In the genomic region with DNA sequence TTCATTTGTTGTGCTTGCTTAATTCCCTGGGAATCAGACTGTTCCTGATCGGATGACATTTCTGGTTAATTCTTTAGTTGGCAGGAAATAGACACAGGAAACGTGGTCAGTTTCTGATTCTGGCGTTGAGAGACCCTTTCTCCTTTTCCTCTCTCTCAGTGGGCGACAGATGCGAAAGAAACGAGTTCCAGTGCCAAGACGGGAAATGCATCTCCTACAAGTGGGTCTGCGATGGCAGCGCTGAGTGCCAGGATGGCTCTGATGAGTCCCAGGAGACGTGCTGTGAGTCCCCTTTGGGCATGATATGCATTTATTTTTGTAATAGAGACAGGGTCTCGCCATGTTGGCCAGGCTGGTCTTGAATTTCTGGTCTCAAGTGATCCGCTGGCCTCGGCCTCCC, we compare ENCODE assay signal across 29 cellular contexts. TPM values are rescaled to one million over a fixed set of nuclear protein-coding genes. Genes with fewer than 3 reads are reported as not detected.
DNase-seq lines count a peak whose midpoint lies in the region; ATAC-seq and TF ChIP-seq lines count a peak whose summit lies in the region.
"Had no signal": no experiment of that assay in that cellular context is flagged by ENCODE, and none has a peak within 500 bp of the region (broad histone marks: within the 10 kb centered on the region; RNA-seq: fewer than 3 reads in every experiment).

No MANE protein-coding gene starts in this region.

- no peaks in the 10 kb centered on the region for H3K9me3 ChIP-seq in endodermal cell (ENCODE audit: control insufficient read depth, low read length)
- H3K9me3 ChIP-seq: lower lobe of right lung, SJCRH30 had no signal

- no peak overlapping the region for H3K9ac ChIP-seq in endodermal cell (ENCODE audit: extremely low read depth, low read length, poor library complexity, severe bottlenecking)

- peak overlapping the region; percentile 18 for H3K27ac Mint-ChIP-seq in activated CD8-positive, alpha-beta memory T cell treated with anti-CD3 and anti-CD28 coated beads, Interleukin-2, amount 10 ng/mL, durations not matched to agents 7 days and 5 days
- H3K27ac Mint-ChIP-seq in endodermal cell (peak overlapping the region; percentile 75), osteocyte (ENCODE audit: unreplicated experiment) (peak overlapping the region; percentile 56)
- H3K27ac Mint-ChIP-seq: activated naive CD4-positive, alpha-beta T cell treated with anti-CD3 and anti-CD28 coated beads for 36 hours; naive B cell; progenitor cell of endocrine pancreas had no signal

- H3K27me3 ChIP-seq in endodermal cell (ENCODE audit: control insufficient read depth, insufficient read depth, low read length, poor library complexity, severe bottlenecking), result no peaks in the 10 kb centered on the region
- H3K27me3 ChIP-seq: SJCRH30 had no signal

- WGBS in endodermal cell (ENCODE audit: insufficient coverage in 1 of 2, insufficient read length in 1 of 2), 2 experiments, result 95 to 98% methylated on average over 9 to 13 of the region's 13 CpGs

- H3K4me3 Mint-ChIP-seq in activated CD8-positive, alpha-beta memory T cell treated with anti-CD3 and anti-CD28 coated beads, Interleukin-2, amount 10 ng/mL, durations not matched to agents 7 days and 5 days, result no peak overlapping the region
- H3K4me3 Mint-ChIP-seq in endodermal cell (no peak overlapping the region), osteocyte (ENCODE audit: unreplicated experiment) (no peak overlapping the region)
- H3K4me3 Mint-ChIP-seq: activated naive CD4-positive, alpha-beta T cell treated with anti-CD3 and anti-CD28 coated beads for 36 hours; CD14-positive monocyte had no signal

- H3K27me3 Mint-ChIP-seq in activated CD8-positive, alpha-beta memory T cell treated with anti-CD3 and anti-CD28 coated beads, Interleukin-2, amount 10 ng/mL, durations not matched to agents 7 days and 5 days, result no peaks in the 10 kb centered on the region
- H3K27me3 Mint-ChIP-seq in endodermal cell (ENCODE audit: insufficient read depth) (no peaks in the 10 kb centered on the region), osteocyte (ENCODE audit: unreplicated experiment) (no peaks in the 10 kb centered on the region)
- H3K27me3 Mint-ChIP-seq: progenitor cell of endocrine pancreas had no signal

- no peak for DNase-seq in activated CD8-positive, alpha-beta memory T cell treated with anti-CD3 and anti-CD28 coated beads, Interleukin-2, amount 10 ng/mL, durations not matched to agents 7 days and 5 days
- DNase-seq in activated CD8-positive, alpha-beta memory T cell treated with anti-CD3 and anti-CD28 coated beads for 24 hours, result no peak
- no peak for DNase-seq in RWPE1 (ENCODE audit: low spot score)
- peak; percentile 49 for DNase-seq in endodermal cell
- DNase-seq in osteocyte (ENCODE audit: extremely low spot score, unreplicated experiment), result no peak
- no peak for DNase-seq in cerebellum (ENCODE audit: low spot score)
- DNase-seq: ACHN; activated CD4-positive, CD25-positive, alpha-beta regulatory T cell; activated CD8-positive, alpha-beta memory T cell treated with anti-CD3 and anti-CD28 coated beads, Interleukin-2, amount 50 U/mL, for 4 hours; activated naive CD4-positive, alpha-beta T cell treated with anti-CD3 and anti-CD28 coated beads for 36 hours; DMS153; foreskin fibroblast; GF-D8; HCEC 1CT; hippocampal formation; IMR-90; lower lobe of right lung; MM.1S; naive B cell; NCI-H748 treated with DMSO at 0.1 percent for 48 hours; SJCRH30; stimulated activated CD4-positive, alpha-beta T cell treated with anti-CD3 and anti-CD28 coated beads, Interleukin-4, amount 100 ng/mL, for 4 hours had no signal

- H3K4me1 ChIP-seq in endodermal cell (ENCODE audit: control insufficient read depth, insufficient read depth, low read length), result no peaks in the 10 kb centered on the region

- CTCF ChIA-PET in activated CD8-positive, alpha-beta memory T cell treated with anti-CD3 and anti-CD28 coated beads, Interleukin-2, amount 10 ng/mL, durations not matched to agents 7 days and 5 days (lab: Charles Lee), result interaction anchor here (0.7 to 1.2 kb wide), 3 partner anchors 11 to 364 kb away, joined by 3 to 4 read pairs (median 4); a partner anchor contains a TSS
- CTCF ChIA-PET in RWPE1 (lab: Yijun Ruan, JAX), result no interaction called here

- TF ChIP-seq CTCF in RWPE1 (conservative IDR thresholded peaks at IDR 0.05; ENCODE audit: low read depth) (no peak), endodermal cell (conservative IDR thresholded peaks at IDR 0.05) (no peak), osteocyte (IDR thresholded peaks at IDR 0.05) (no peak)

- peak overlapping the region; percentile 80 for H3K27ac ChIP-seq in RWPE1
- H3K27ac ChIP-seq in endodermal cell (ENCODE audit: low read depth, low read length), result peak overlapping the region; percentile 24
- H3K27ac ChIP-seq: coronary artery, HL-60, lower lobe of right lung, SJCRH30, skin epidermis had no signal

- no peaks in the 10 kb centered on the region for H3K9me3 Mint-ChIP-seq in activated CD8-positive, alpha-beta memory T cell treated with anti-CD3 and anti-CD28 coated beads, Interleukin-2, amount 10 ng/mL, durations not matched to agents 7 days and 5 days (ENCODE audit: low read depth)
- H3K9me3 Mint-ChIP-seq in endodermal cell (no peaks in the 10 kb centered on the region), osteocyte (ENCODE audit: unreplicated experiment) (peaks cover 4% of the 10 kb centered on the region)

- POLR2A ChIA-PET in RWPE1 (lab: Yijun Ruan, JAX; ENCODE audit: low non-redundant PET), result no interaction called here

- H3K4me1 Mint-ChIP-seq in activated CD8-positive, alpha-beta memory T cell treated with anti-CD3 and anti-CD28 coated beads, Interleukin-2, amount 10 ng/mL, durations not matched to agents 7 days and 5 days, result peaks cover 39% of the 10 kb centered on the region
- H3K4me1 Mint-ChIP-seq in endodermal cell (no peaks in the 10 kb centered on the region), osteocyte (ENCODE audit: unreplicated experiment) (peaks cover 34% of the 10 kb centered on the region)

- H3K4me3 ChIP-seq in endodermal cell (ENCODE audit: low read length), result no peak overlapping the region
- H3K4me3 ChIP-seq: coronary artery, lower lobe of right lung, SJCRH30, skin epidermis had no signal

- H3K36me3 Mint-ChIP-seq in activated CD8-positive, alpha-beta memory T cell treated with anti-CD3 and anti-CD28 coated beads, Interleukin-2, amount 10 ng/mL, durations not matched to agents 7 days and 5 days, result peaks cover 70% of the 10 kb centered on the region
- H3K36me3 Mint-ChIP-seq in endodermal cell (ENCODE audit: low read depth) (peaks cover 79% of the 10 kb centered on the region), osteocyte (ENCODE audit: unreplicated experiment) (peaks cover 35% of the 10 kb centered on the region)

- peaks cover 89% of the 10 kb centered on the region for H3K36me3 ChIP-seq in endodermal cell (ENCODE audit: control insufficient read depth, insufficient read depth, low read length)

- no peak for ATAC-seq in activated CD8-positive, alpha-beta memory T cell treated with anti-CD3 and anti-CD28 coated beads, Interleukin-2, amount 10 ng/mL, durations not matched to agents 7 days and 5 days
- ATAC-seq in HG03469 (IDR thresholded peaks at IDR 0.05; ENCODE audit: unreplicated experiment), result no peak
- no peak for ATAC-seq in GM18517 (IDR thresholded peaks at IDR 0.05; ENCODE audit: unreplicated experiment)
- ATAC-seq: lower lobe of right lung had no signal

RNA-seq across cellular contexts. Expression of a gene that starts 10.8 kb away (rescaled TPM):
- total RNA-seq in activated CD8-positive, alpha-beta memory T cell treated with anti-CD3 and anti-CD28 coated beads, Interleukin-2, amount 10 ng/mL, durations not matched to agents 7 days and 5 days, result 100 to 1,000 TPM; 118 to 141 TPM
- total RNA-seq in endodermal cell (100 to 1,000 TPM in 1 of 2 donors, 10 to 100 TPM in 1; 61.0 to 101 TPM), osteocyte (75.4 and 96.9 TPM in 2 replicates), cerebellum (36.6 TPM)
- polyA plus RNA-seq in endodermal cell (2013, experiment 1 of 2), result 105 TPM
- polyA plus RNA-seq in endodermal cell (2013, experiment 2 of 2), result 103 TPM

RNA-seq across cellular contexts. Expression of a gene that starts 55.5 kb away (rescaled TPM):
- total RNA-seq in activated CD8-positive, alpha-beta memory T cell treated with anti-CD3 and anti-CD28 coated beads, Interleukin-2, amount 10 ng/mL, durations not matched to agents 7 days and 5 days, result 10 to 100 TPM; 62.8 to 85.5 TPM
- total RNA-seq in endodermal cell, result 10 to 100 TPM; 35.4 to 50.0 TPM
- polyA plus RNA-seq in endodermal cell (2013, experiment 1 of 2), result 29.9 TPM
- polyA plus RNA-seq in endodermal cell (2013, experiment 2 of 2), result 34.5 TPM
- total RNA-seq in osteocyte, result 11.9 and 13.5 TPM in 2 replicates
- 13.3 TPM for total RNA-seq in cerebellum

Comparison
In these comparisons a context has a peak if more than half of its experiments do, and no peak if none do; other contexts are left out.
1. H3K27ac Mint-ChIP-seq: peak in every context shown above with its lines; median percentile 75 in endodermal cell; 56 in osteocyte; 18 in activated CD8-positive, alpha-beta memory T cell treated with anti-CD3 and anti-CD28 coated beads, Interleukin-2, amount 10 ng/mL, durations not matched to agents 7 days and 5 days.